31 cellular contexts compared by ENCODE assay signal in the genomic region with DNA sequence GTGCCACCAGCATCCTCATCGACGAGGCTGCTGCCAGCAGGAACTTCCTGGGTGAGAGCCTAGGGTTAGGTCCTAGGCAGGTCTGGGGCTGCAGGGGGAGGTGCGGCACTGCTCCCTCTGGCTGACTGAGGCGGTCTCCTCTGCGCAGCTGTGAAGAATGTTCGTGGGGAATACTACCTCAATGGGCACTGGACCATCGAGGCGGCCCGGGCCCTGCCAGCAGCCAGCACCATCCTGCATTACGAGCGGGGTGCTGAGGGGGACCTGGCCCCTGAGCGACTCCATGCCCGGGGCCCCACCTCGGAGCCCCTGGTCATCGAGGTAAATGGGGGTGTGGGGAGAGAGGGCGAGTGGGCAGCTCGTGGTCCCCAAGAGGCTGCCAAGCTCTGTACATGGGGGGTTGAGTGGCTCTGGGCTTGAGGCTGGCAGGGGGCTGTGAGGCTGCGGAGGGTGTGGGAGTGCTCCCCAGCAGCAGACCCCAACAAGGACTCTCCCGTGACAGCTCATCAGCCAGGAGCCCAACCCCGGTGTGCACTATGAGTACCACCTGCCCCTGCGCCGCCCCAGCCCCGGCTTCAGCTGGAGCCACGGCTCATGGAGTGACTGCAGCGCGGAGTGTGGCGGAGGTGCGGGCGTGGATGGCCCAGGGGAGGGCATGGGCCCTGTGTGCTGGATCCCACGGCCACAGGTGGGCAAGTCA. TPM values are rescaled to one million over a fixed set of nuclear protein-coding genes. Genes with fewer than 3 reads are reported as not detected.
"Had no signal": no experiment of that assay in that cellular context is flagged by ENCODE, and none has a peak within 500 bp of the region (broad histone marks: within the 10 kb centered on the region; RNA-seq: fewer than 3 reads in every experiment).

No MANE protein-coding gene starts in this region.

- H3K4me3 ChIP-seq: heart left ventricle, lung, pancreas, psoas muscle, smooth muscle cell, vagina had no signal

- H3K27ac Mint-ChIP-seq: activated CD4-positive, alpha-beta memory T cell treated with anti-CD3 and anti-CD28 coated beads for 36 hours; activated CD4-positive, alpha-beta T cell treated with anti-CD3 and anti-CD28 coated beads, Interleukin-2, amount 10 ng/mL, durations not matched to agents 24 days and 14 days; activated T-cell treated with anti-CD3 and anti-CD28 coated beads, Interleukin-2, amount 50 U/mL, for 24 hours; activated T-helper 17 cell treated with anti-CD3 and anti-CD28 coated beads, Interleukin-2, amount 50 U/mL, for 72 hours; immature natural killer cell; nephron; T-helper 17 cell; type B pancreatic cell had no signal

- FAIRE-seq: endothelial cell of umbilical vein, pancreas had no signal

- H3K4me1 Mint-ChIP-seq: nephron had no signal

- H3K4me1 ChIP-seq: heart left ventricle, pancreas, psoas muscle, vagina had no signal

- H3K9me3 Mint-ChIP-seq: activated CD4-positive, alpha-beta memory T cell treated with anti-CD3 and anti-CD28 coated beads for 36 hours; activated CD4-positive, alpha-beta T cell treated with anti-CD3 and anti-CD28 coated beads, Interleukin-2, amount 10 ng/mL, durations not matched to agents 24 days and 14 days; activated T-cell treated with anti-CD3 and anti-CD28 coated beads, Interleukin-2, amount 50 U/mL, for 24 hours; activated T-helper 17 cell treated with anti-CD3 and anti-CD28 coated beads, Interleukin-2, amount 50 U/mL, for 72 hours; immature natural killer cell; nephron; type B pancreatic cell had no signal

- H3K9me3 ChIP-seq: heart left ventricle, pancreas, psoas muscle, vagina had no signal

- H3K27ac ChIP-seq: foreskin keratinocyte, heart left ventricle, pancreas, psoas muscle, vagina had no signal

- H3K36me3 ChIP-seq: heart left ventricle, pancreas, vagina had no signal

- DNase-seq: activated CD4-positive, alpha-beta memory T cell treated with anti-CD3 and anti-CD28 coated beads for 36 hours; activated CD4-positive, alpha-beta T cell treated with anti-CD3 and anti-CD28 coated beads, Interleukin-2, amount 10 ng/mL, durations not matched to agents 24 days and 14 days; activated CD4-positive, CD25-positive, alpha-beta regulatory T cell treated with anti-CD3 and anti-CD28 coated beads, Interleukin-2, amount 50 U/mL, for 72 hours; activated CD8-positive, alpha-beta memory T cell treated with anti-CD3 and anti-CD28 coated beads, Interleukin-2, amount 50 U/mL, for 4 hours; activated gamma-delta T cell treated with Interleukin-2 at 50 U/mL for 16 hours; activated naive CD4-positive, alpha-beta T cell treated with anti-CD3 and anti-CD28 coated beads, Interleukin-2, amount 50 U/mL, for 16 hours; activated T-cell treated with anti-CD3 and anti-CD28 coated beads, Interleukin-2, amount 50 U/mL, for 24 hours; amniotic stem cell; central memory CD4-positive, alpha-beta T cell; foreskin keratinocyte; heart left ventricle; hypothalamus; immature natural killer cell; mesendoderm; stimulated activated CD4-positive, alpha-beta T cell treated with anti-CD3 and anti-CD28 coated beads, Interleukin-15, amount 100 ng/mL, for 24 hours; stimulated activated CD4-positive, alpha-beta T cell treated with anti-CD3 and anti-CD28 coated beads, Interleukin-2, amount 100 ng/mL, for 24 hours; stimulated activated naive CD4-positive, alpha-beta T cell treated with Interleukin-2 at 50 U/mL for 16 hours; substantia nigra; T1000 had no signal

- H3K36me3 Mint-ChIP-seq: activated CD4-positive, alpha-beta memory T cell treated with anti-CD3 and anti-CD28 coated beads for 36 hours; immature natural killer cell; type B pancreatic cell had no signal

- H3K4me2 ChIP-seq: smooth muscle cell had no signal

- ATAC-seq: activated T-helper 17 cell treated with anti-CD3 and anti-CD28 coated beads, Interleukin-2, amount 50 U/mL, for 72 hours; esophagus mucosa; heart left ventricle; left lobe of liver; pancreas; psoas muscle; T-helper 17 cell had no signal

- H3K4me3 Mint-ChIP-seq: activated CD4-positive, alpha-beta memory T cell treated with anti-CD3 and anti-CD28 coated beads for 36 hours; activated CD4-positive, alpha-beta T cell treated with anti-CD3 and anti-CD28 coated beads, Interleukin-2, amount 10 ng/mL, durations not matched to agents 24 days and 14 days; activated T-cell treated with anti-CD3 and anti-CD28 coated beads, Interleukin-2, amount 50 U/mL, for 24 hours; activated T-helper 17 cell treated with anti-CD3 and anti-CD28 coated beads, Interleukin-2, amount 50 U/mL, for 72 hours; immature natural killer cell; nephron; T-helper 17 cell; type B pancreatic cell had no signal

- H3K27me3 ChIP-seq: foreskin keratinocyte, heart left ventricle, pancreas, vagina had no signal

RNA-seq across cellular contexts. Expression of gene PAPLN, which starts 14.4 kb away (rescaled TPM):
- total RNA-seq: T-helper 17 cell had no signal
